In genomic region chr17:27805520-27806146, GRCh38 we compare ENCODE assay signal across 1 cellular context.
TF ChIP-seq lines count a peak whose summit lies in the region.

No MANE protein-coding gene starts in this region.

TF ChIP-seq in GM12878, 131 proteins besides CTCF, POLR2A, EP300 and RAD21 (continued from another document and continues in another):
- TF ChIP-seq ATF3 (IDR thresholded peaks at IDR 0.05; ENCODE audit: borderline replicate concordance, extremely low read depth, low read depth, low read length) (no peak), ZNF24 (IDR thresholded peaks at IDR 0.05) (0 out of 2 replicates have a peak, but pooled peaks have one; percentile 13), ZNF274 (IDR thresholded peaks at IDR 0.05; ENCODE audit: insufficient read depth, insufficient read length) (no peak), SIN3A (IDR thresholded peaks at IDR 0.05; ENCODE audit: low read depth, low read length) (no peak), WRNIP1 (IDR thresholded peaks at IDR 0.05; ENCODE audit: borderline replicate concordance, low read depth, low read length) (no peak), JUNB (IDR thresholded peaks at IDR 0.05) (0 out of 2 replicates have a peak, but pooled peaks have one; percentile 9), CBX5 (IDR thresholded peaks at IDR 0.05; ENCODE audit: low read depth) (no peak), ZNF622 (IDR thresholded peaks at IDR 0.05) (no peak), MAX (IDR thresholded peaks at IDR 0.05; ENCODE audit: low read depth, low read length) (no peak), ETV6 (conservative IDR thresholded peaks at IDR 0.05 in 1 of 2, IDR thresholded peaks at IDR 0.05 in 1 of 2; ENCODE audit: borderline replicate concordance in 1 of 2, low read depth in 1 of 2) (peak in 1 of 2 experiments; percentile 39; a peak in 1 of 4 replicates), EED (IDR thresholded peaks at IDR 0.05; ENCODE audit: low read depth) (peak; percentile 91), STAT3 (IDR thresholded peaks at IDR 0.05; ENCODE audit: low read depth, low read length) (no peak), EZH2 (IDR thresholded peaks at IDR 0.05; ENCODE audit: borderline replicate concordance, control insufficient read depth, low read depth, low read length) (no peak), CREM (IDR thresholded peaks at IDR 0.05; ENCODE audit: low read depth) (0 out of 2 replicates have a peak, but pooled peaks have one; percentile 18), BCL11A (IDR thresholded peaks at IDR 0.05; ENCODE audit: low read depth, low read length) (0 out of 2 replicates have a peak, but pooled peaks have one; percentile 16), CUX1 (IDR thresholded peaks at IDR 0.05; ENCODE audit: insufficient replicate concordance, low read depth, low read length) (no peak), IRF4 (IDR thresholded peaks at IDR 0.05; ENCODE audit: low read depth, low read length) (peak; percentile 87), SKIL (IDR thresholded peaks at IDR 0.05; ENCODE audit: low read depth, poor library complexity, severe bottlenecking) (peak; percentile 26), ZBED1 (IDR thresholded peaks at IDR 0.05; ENCODE audit: borderline replicate concordance) (no peak), SMAD1 (IDR thresholded peaks at IDR 0.05; ENCODE audit: low read depth, partially characterized antibody) (no peak), NRF1 (conservative IDR thresholded peaks at IDR 0.05; ENCODE audit: low read depth, low read length) (no peak), ASH2L (IDR thresholded peaks at IDR 0.05; ENCODE audit: borderline replicate concordance, low read depth) (no peak), ZBTB40 (IDR thresholded peaks at IDR 0.05; ENCODE audit: borderline replicate concordance) (no peak), PAX8 (IDR thresholded peaks at IDR 0.05) (no peak)
- TF ChIP-seq, protein P1, sequence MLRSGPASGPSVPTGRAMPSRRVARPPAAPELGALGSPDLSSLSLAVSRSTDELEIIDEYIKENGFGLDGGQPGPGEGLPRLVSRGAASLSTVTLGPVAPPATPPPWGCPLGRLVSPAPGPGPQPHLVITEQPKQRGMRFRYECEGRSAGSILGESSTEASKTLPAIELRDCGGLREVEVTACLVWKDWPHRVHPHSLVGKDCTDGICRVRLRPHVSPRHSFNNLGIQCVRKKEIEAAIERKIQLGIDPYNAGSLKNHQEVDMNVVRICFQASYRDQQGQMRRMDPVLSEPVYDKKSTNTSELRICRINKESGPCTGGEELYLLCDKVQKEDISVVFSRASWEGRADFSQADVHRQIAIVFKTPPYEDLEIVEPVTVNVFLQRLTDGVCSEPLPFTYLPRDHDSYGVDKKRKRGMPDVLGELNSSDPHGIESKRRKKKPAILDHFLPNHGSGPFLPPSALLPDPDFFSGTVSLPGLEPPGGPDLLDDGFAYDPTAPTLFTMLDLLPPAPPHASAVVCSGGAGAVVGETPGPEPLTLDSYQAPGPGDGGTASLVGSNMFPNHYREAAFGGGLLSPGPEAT (IDR thresholded peaks at IDR 0.05; ENCODE audit: low read depth) = peak; percentile 79
- TF ChIP-seq, protein P2, sequence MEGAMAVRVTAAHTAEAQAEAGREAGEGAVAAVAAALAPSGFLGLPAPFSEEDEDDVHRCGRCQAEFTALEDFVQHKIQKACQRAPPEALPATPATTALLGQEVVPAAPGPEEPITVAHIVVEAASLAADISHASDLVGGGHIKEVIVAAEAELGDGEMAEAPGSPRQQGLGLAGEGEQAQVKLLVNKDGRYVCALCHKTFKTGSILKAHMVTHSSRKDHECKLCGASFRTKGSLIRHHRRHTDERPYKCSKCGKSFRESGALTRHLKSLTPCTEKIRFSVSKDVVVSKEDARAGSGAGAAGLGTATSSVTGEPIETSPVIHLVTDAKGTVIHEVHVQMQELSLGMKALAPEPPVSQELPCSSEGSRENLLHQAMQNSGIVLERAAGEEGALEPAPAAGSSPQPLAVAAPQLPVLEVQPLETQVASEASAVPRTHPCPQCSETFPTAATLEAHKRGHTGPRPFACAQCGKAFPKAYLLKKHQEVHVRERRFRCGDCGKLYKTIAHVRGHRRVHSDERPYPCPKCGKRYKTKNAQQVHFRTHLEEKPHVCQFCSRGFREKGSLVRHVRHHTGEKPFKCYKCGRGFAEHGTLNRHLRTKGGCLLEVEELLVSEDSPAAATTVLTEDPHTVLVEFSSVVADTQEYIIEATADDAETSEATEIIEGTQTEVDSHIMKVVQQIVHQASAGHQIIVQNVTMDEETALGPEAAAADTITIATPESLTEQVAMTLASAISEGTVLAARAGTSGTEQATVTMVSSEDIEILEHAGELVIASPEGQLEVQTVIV (IDR thresholded peaks at IDR 0.05; ENCODE audit: borderline replicate concordance, partially characterized antibody) = no peak
- TF ChIP-seq, protein P3, sequence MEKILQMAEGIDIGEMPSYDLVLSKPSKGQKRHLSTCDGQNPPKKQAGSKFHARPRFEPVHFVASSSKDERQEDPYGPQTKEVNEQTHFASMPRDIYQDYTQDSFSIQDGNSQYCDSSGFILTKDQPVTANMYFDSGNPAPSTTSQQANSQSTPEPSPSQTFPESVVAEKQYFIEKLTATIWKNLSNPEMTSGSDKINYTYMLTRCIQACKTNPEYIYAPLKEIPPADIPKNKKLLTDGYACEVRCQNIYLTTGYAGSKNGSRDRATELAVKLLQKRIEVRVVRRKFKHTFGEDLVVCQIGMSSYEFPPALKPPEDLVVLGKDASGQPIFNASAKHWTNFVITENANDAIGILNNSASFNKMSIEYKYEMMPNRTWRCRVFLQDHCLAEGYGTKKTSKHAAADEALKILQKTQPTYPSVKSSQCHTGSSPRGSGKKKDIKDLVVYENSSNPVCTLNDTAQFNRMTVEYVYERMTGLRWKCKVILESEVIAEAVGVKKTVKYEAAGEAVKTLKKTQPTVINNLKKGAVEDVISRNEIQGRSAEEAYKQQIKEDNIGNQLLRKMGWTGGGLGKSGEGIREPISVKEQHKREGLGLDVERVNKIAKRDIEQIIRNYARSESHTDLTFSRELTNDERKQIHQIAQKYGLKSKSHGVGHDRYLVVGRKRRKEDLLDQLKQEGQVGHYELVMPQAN (conservative IDR thresholded peaks at IDR 0.05) = no peak; the same call in 1 of the 2 replicates
- TF ChIP-seq, protein P4, sequence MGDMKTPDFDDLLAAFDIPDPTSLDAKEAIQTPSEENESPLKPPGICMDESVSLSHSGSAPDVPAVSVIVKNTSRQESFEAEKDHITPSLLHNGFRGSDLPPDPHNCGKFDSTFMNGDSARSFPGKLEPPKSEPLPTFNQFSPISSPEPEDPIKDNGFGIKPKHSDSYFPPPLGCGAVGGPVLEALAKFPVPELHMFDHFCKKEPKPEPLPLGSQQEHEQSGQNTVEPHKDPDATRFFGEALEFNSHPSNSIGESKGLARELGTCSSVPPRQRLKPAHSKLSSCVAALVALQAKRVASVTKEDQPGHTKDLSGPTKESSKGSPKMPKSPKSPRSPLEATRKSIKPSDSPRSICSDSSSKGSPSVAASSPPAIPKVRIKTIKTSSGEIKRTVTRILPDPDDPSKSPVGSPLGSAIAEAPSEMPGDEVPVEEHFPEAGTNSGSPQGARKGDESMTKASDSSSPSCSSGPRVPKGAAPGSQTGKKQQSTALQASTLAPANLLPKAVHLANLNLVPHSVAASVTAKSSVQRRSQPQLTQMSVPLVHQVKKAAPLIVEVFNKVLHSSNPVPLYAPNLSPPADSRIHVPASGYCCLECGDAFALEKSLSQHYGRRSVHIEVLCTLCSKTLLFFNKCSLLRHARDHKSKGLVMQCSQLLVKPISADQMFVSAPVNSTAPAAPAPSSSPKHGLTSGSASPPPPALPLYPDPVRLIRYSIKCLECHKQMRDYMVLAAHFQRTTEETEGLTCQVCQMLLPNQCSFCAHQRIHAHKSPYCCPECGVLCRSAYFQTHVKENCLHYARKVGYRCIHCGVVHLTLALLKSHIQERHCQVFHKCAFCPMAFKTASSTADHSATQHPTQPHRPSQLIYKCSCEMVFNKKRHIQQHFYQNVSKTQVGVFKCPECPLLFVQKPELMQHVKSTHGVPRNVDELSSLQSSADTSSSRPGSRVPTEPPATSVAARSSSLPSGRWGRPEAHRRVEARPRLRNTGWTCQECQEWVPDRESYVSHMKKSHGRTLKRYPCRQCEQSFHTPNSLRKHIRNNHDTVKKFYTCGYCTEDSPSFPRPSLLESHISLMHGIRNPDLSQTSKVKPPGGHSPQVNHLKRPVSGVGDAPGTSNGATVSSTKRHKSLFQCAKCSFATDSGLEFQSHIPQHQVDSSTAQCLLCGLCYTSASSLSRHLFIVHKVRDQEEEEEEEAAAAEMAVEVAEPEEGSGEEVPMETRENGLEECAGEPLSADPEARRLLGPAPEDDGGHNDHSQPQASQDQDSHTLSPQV (IDR thresholded peaks at IDR 0.05) = no peak
- TF ChIP-seq, protein P5, sequence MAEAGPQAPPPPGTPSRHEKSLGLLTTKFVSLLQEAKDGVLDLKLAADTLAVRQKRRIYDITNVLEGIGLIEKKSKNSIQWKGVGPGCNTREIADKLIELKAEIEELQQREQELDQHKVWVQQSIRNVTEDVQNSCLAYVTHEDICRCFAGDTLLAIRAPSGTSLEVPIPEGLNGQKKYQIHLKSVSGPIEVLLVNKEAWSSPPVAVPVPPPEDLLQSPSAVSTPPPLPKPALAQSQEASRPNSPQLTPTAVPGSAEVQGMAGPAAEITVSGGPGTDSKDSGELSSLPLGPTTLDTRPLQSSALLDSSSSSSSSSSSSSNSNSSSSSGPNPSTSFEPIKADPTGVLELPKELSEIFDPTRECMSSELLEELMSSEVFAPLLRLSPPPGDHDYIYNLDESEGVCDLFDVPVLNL (IDR thresholded peaks at IDR 0.05; ENCODE audit: low read depth, low read length) = no peak
